12 cellular contexts compared by ENCODE assay signal in genomic region chr2:216829533-216829932, GRCh38. TPM values are rescaled to one million over a fixed set of nuclear protein-coding genes. Genes with fewer than 3 reads are reported as not detected.
DNase-seq lines count a peak whose midpoint lies in the region; ATAC-seq and TF ChIP-seq lines count a peak whose summit lies in the region.
"Had no signal": no experiment of that assay in that cellular context is flagged by ENCODE, and none has a peak within 500 bp of the region (broad histone marks: within the 10 kb centered on the region; RNA-seq: fewer than 3 reads in every experiment).

No MANE protein-coding gene starts in this region.

- TF ChIP-seq CTCF in AG10803 (conservative IDR thresholded peaks at IDR 0.05; ENCODE audit: low read length) (no peak), lung (IDR thresholded peaks at IDR 0.05; ENCODE audit: control extremely low read depth, extremely low read depth) (no peak)

- H3K4me1 ChIP-seq in lung (ENCODE audit: control insufficient read depth in 2 of 2, insufficient read depth in 2 of 2, low read length in 2 of 2) = peaks cover 0 to 12% of the 10 kb centered on the region in 2 donors

- 47 to 53% methylated on average over 4 of the region's 4 CpGs for WGBS in lung, 2 donors

- no peak for ATAC-seq in lung (ENCODE audit: insufficient read depth, low FRiP score)
- no peak for ATAC-seq in HG02588 (IDR thresholded peaks at IDR 0.05; ENCODE audit: unreplicated experiment)

- H3K36me3 ChIP-seq in lung (ENCODE audit: control insufficient read depth in 2 of 2, insufficient read depth in 2 of 2, low read length in 2 of 2) = no peaks in the 10 kb centered on the region

- H3K27me3 ChIP-seq in lung (ENCODE audit: control insufficient read depth, insufficient read depth) = no peaks in the 10 kb centered on the region
- H3K27me3 ChIP-seq: dorsolateral prefrontal cortex had no signal

- DNase-seq in AG10803 (ENCODE audit: low read depth) = peak; percentile 53
- DNase-seq in NCI-H2107 (lab: John Stamatoyannopoulos, UW) = peak; percentile 66
- DNase-seq in cerebellum (ENCODE audit: low spot score) = peak; percentile 11
- peak; percentile 57 for DNase-seq in lung (ENCODE audit: low spot score)
- DNase-seq in HT-29 (ENCODE audit: low spot score) = no peak
- DNase-seq in NCI-H128 (lab: John Stamatoyannopoulos, UW; ENCODE audit: unreplicated experiment) = no peak
- no peak for DNase-seq in iPS-NIHi7 (ENCODE audit: extremely low spot score)

- H3K27ac ChIP-seq in lung (ENCODE audit: low read depth in 1 of 2, low read length in 1 of 2) = no peak overlapping the region

- no peak overlapping the region for H3K4me3 ChIP-seq in AG10803 (ENCODE audit: low read length)
- H3K4me3 ChIP-seq in lung = no peak overlapping the region
- H3K4me3 ChIP-seq: dorsolateral prefrontal cortex had no signal

- no peaks in the 10 kb centered on the region for H3K9me3 ChIP-seq in lung (ENCODE audit: control insufficient read depth in 2 of 2, insufficient read depth in 1 of 2, low read length in 1 of 2)

RNA-seq across cellular contexts. Expression of gene TNP1, which starts 30.3 kb away (rescaled TPM):
- not detected for total RNA-seq in cerebellum
- total RNA-seq in lung = not detected
- polyA plus RNA-seq in lung = not detected
- total RNA-seq in HT-29 (2014; rRNA removed; shearing (Covaris generic)) = not detected in 2 replicates
- total RNA-seq: dorsolateral prefrontal cortex, subcutaneous adipose tissue had no signal
- polyA plus RNA-seq: CD14-positive monocyte, neural cell had no signal

Comparison
In these comparisons a context has a peak if more than half of its experiments do, and no peak if none do; other contexts are left out.
1. DNase-seq: peak in AG10803 (single experiment), NCI-H2107 (single experiment), cerebellum (single experiment) and lung (single experiment); none in HT-29 (single experiment), NCI-H128 (single experiment) and iPS-NIHi7 (single experiment).